8 cellular contexts compared by ENCODE assay signal in the genomic region with DNA sequence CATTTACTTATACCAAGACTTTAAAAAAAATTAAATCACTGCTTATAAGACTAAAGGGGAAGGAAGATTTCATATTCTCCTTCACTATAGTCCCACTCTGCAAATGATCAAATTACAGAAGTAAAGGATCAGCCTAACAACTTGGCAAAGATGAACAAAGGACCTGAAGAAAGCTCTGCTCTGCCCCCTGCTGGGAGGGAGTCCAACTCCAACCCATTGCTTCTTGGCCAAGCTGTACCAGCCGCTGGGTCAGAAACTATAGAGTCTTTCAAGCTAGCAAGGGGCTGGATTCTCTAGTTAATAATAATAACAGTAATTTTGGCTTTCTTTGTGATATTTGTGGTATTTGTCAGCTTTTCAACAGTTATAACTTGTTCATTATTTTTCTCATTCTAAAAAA.
DNase-seq lines count a peak whose midpoint lies in the region; ATAC-seq and TF ChIP-seq lines count a peak whose summit lies in the region.

No MANE protein-coding gene starts in this region.

- no peak for TF ChIP-seq POLR2A in gastroesophageal sphincter (IDR thresholded peaks at IDR 0.05)

- DNase-seq in activated CD8-positive, alpha-beta memory T cell treated with anti-CD3 and anti-CD28 coated beads, Interleukin-2, amount 50 U/mL, for 48 hours, result peak; percentile 51
- no peak for DNase-seq in activated CD8-positive, alpha-beta memory T cell treated with anti-CD3 and anti-CD28 coated beads, Interleukin-2, amount 50 U/mL, for 4 hours
- peak; percentile 1 for DNase-seq in RWPE1 (ENCODE audit: low spot score)
- peak in 2 of 3 experiments; percentile 3 to 14 for DNase-seq in stimulated activated CD4-positive, alpha-beta T cell treated with anti-CD3 and anti-CD28 coated beads, TNF-alpha, amount 100 ng/mL, for 24 hours (ENCODE audit: low read depth in 3 of 3)

- POLR2A ChIA-PET in RWPE1 (lab: Yijun Ruan, JAX; ENCODE audit: low non-redundant PET), result no interaction called here

- TF ChIP-seq CTCF in RWPE1 (conservative IDR thresholded peaks at IDR 0.05; ENCODE audit: low read depth) (peak; percentile 27; the same call in 1 of the 2 replicates), gastroesophageal sphincter (IDR thresholded peaks at IDR 0.05) (peak in 3 of 4 experiments; percentile 24 to 36 (median 27))

- no peaks in the 10 kb centered on the region for H3K9me3 ChIP-seq in gastroesophageal sphincter

- H3K27me3 ChIP-seq in gastroesophageal sphincter, result no peaks in the 10 kb centered on the region

- CTCF ChIA-PET in RWPE1 (lab: Yijun Ruan, JAX), result interaction anchor here (0.5 to 0.9 kb wide), 5 partner anchors 8 to 510 kb away, joined by 3 to 6 read pairs (median 3); no protein-coding TSS in a partner anchor

- TF ChIP-seq EP300 in gastroesophageal sphincter (IDR thresholded peaks at IDR 0.05), result no peak

- H3K36me3 ChIP-seq in gastroesophageal sphincter, result no peaks in the 10 kb centered on the region

- no peak overlapping the region for H3K27ac ChIP-seq in RWPE1
- H3K27ac ChIP-seq in gastroesophageal sphincter, result no peak overlapping the region

- 67% methylated on average over 1 of the region's 1 CpG for WGBS in gastroesophageal sphincter (ENCODE audit: low coverage in 1 of 2), 2 donors

- no peaks in the 10 kb centered on the region for H3K4me1 ChIP-seq in gastroesophageal sphincter

- ATAC-seq in HG02938 (IDR thresholded peaks at IDR 0.05; ENCODE audit: unreplicated experiment) (peak; percentile 71), gastroesophageal sphincter (no peak), GM21423 (IDR thresholded peaks at IDR 0.05; ENCODE audit: unreplicated experiment) (no peak), GM18520 (IDR thresholded peaks at IDR 0.05; ENCODE audit: unreplicated experiment) (no peak)

- no peak overlapping the region for H3K4me3 ChIP-seq in gastroesophageal sphincter
